Comparison of ENCODE assay signal across 1 cellular context in the genomic region with DNA sequence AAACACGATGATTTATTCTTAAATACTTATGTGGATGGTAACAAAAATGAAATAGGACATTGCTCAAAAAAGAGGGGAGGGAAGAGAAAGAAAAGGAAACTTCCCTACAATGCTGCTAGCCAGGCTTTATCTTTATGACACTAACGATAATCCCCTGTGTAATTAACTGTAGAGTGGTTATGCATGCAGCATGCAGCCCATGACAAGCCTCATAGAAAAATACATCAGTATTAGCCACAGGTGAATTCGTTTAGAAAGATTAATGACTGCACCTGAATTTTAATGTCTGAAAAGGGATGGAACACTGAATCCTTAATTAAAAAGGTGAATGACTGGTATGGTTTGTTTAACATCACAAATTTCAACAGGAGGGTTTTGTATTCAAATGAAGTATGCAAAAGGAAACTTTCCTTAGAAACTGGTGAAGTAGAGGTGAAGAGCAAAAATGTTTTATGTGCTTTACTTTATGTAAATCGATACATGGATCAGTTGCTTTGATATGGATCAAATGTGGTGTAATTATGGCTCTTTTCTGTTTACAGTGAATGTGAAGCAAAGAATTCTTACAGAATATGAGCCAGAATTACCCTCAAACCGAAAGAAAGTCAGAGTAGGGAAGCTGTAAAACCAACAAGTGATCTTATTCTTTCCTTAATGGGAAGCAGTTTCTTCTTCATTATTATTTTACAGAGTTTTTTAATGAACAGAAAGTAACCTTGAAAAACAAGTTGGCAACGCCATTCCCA.
TF ChIP-seq lines count a peak whose summit lies in the region.

No MANE protein-coding gene starts in this region.

TF ChIP-seq in HEK293, 187 proteins besides CTCF, POLR2A, EP300 and RAD21 (continued from another document and continues in another):
- no peak for TF ChIP-seq PRDM2 (tag by site-specific recombination; IDR thresholded peaks at IDR 0.05; ENCODE audit: borderline replicate concordance)
- TF ChIP-seq ZNF621 (tag by site-specific recombination; IDR thresholded peaks at IDR 0.05): no peak
- TF ChIP-seq ZNF654 (tag by site-specific recombination; IDR thresholded peaks at IDR 0.05; ENCODE audit: low read depth): no peak
- TF ChIP-seq ZNF16 (tag by site-specific recombination; IDR thresholded peaks at IDR 0.05; ENCODE audit: low read depth): no peak
- TF ChIP-seq, protein P1, sequence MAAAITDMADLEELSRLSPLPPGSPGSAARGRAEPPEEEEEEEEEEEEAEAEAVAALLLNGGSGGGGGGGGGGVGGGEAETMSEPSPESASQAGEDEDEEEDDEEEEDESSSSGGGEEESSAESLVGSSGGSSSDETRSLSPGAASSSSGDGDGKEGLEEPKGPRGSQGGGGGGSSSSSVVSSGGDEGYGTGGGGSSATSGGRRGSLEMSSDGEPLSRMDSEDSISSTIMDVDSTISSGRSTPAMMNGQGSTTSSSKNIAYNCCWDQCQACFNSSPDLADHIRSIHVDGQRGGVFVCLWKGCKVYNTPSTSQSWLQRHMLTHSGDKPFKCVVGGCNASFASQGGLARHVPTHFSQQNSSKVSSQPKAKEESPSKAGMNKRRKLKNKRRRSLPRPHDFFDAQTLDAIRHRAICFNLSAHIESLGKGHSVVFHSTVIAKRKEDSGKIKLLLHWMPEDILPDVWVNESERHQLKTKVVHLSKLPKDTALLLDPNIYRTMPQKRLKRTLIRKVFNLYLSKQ (tag by site-specific recombination; IDR thresholded peaks at IDR 0.05; ENCODE audit: borderline replicate concordance): no peak
- TF ChIP-seq ZNF571 (tag by site-specific recombination; IDR thresholded peaks at IDR 0.05): no peak
- TF ChIP-seq ZFP41 (tag by site-specific recombination; IDR thresholded peaks at IDR 0.05; ENCODE audit: borderline replicate concordance): no peak
- TF ChIP-seq ZNF169 (tag by site-specific recombination; IDR thresholded peaks at IDR 0.05): no peak
- no peak for TF ChIP-seq ZBTB1 (tag by site-specific recombination; IDR thresholded peaks at IDR 0.05)
- no peak for TF ChIP-seq ZNF529 (tag by site-specific recombination; IDR thresholded peaks at IDR 0.05; ENCODE audit: insufficient replicate concordance)
- TF ChIP-seq ZIC2 (tag by site-specific recombination; IDR thresholded peaks at IDR 0.05): no peak
- TF ChIP-seq ZNF596 (tag by site-specific recombination; IDR thresholded peaks at IDR 0.05): 0 out of 2 replicates have a peak, but pooled peaks have one; percentile 6
- no peak for TF ChIP-seq MYNN (tag by site-specific recombination; IDR thresholded peaks at IDR 0.05; ENCODE audit: borderline replicate concordance)
- no peak for TF ChIP-seq YY1 (tag by site-specific recombination; IDR thresholded peaks at IDR 0.05)
- no peak for TF ChIP-seq ZNF701 (tag by site-specific recombination; IDR thresholded peaks at IDR 0.05)
- TF ChIP-seq ZBTB11 (tag by site-specific recombination; conservative IDR thresholded peaks at IDR 0.05; ENCODE audit: low read depth): no peak
- TF ChIP-seq, protein P2, sequence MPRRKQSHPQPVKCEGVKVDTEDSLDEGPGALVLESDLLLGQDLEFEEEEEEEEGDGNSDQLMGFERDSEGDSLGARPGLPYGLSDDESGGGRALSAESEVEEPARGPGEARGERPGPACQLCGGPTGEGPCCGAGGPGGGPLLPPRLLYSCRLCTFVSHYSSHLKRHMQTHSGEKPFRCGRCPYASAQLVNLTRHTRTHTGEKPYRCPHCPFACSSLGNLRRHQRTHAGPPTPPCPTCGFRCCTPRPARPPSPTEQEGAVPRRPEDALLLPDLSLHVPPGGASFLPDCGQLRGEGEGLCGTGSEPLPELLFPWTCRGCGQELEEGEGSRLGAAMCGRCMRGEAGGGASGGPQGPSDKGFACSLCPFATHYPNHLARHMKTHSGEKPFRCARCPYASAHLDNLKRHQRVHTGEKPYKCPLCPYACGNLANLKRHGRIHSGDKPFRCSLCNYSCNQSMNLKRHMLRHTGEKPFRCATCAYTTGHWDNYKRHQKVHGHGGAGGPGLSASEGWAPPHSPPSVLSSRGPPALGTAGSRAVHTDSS (tag by site-specific recombination; IDR thresholded peaks at IDR 0.05): no peak
- no peak for TF ChIP-seq ZNF266 (tag by site-specific recombination; IDR thresholded peaks at IDR 0.05; ENCODE audit: low read depth)
- peak; percentile 81 for TF ChIP-seq ZSCAN30 (tag by site-specific recombination; IDR thresholded peaks at IDR 0.05)
- no peak for TF ChIP-seq ZNF148 (tag by site-specific recombination; IDR thresholded peaks at IDR 0.05; ENCODE audit: borderline replicate concordance)
- no peak for TF ChIP-seq ZNF112 (tag by site-specific recombination; IDR thresholded peaks at IDR 0.05)
- no peak for TF ChIP-seq GLI4 (tag by site-specific recombination; IDR thresholded peaks at IDR 0.05)
- TF ChIP-seq IKZF3 (tag by site-specific recombination; IDR thresholded peaks at IDR 0.05): peak; percentile 62
- peak; percentile 52; the same call in 1 of the 2 replicates for TF ChIP-seq ZNF501 (tag by site-specific recombination; IDR thresholded peaks at IDR 0.05)
- peak; percentile 31 for TF ChIP-seq GLIS1 (tag by site-specific recombination; IDR thresholded peaks at IDR 0.05)
- TF ChIP-seq, protein P3, sequence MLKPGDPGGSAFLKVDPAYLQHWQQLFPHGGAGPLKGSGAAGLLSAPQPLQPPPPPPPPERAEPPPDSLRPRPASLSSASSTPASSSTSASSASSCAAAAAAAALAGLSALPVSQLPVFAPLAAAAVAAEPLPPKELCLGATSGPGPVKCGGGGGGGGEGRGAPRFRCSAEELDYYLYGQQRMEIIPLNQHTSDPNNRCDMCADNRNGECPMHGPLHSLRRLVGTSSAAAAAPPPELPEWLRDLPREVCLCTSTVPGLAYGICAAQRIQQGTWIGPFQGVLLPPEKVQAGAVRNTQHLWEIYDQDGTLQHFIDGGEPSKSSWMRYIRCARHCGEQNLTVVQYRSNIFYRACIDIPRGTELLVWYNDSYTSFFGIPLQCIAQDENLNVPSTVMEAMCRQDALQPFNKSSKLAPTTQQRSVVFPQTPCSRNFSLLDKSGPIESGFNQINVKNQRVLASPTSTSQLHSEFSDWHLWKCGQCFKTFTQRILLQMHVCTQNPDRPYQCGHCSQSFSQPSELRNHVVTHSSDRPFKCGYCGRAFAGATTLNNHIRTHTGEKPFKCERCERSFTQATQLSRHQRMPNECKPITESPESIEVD (tag by site-specific recombination; IDR thresholded peaks at IDR 0.05): peak; percentile 95
- no peak for TF ChIP-seq ZNF19 (tag by site-specific recombination; IDR thresholded peaks at IDR 0.05; ENCODE audit: low read depth)
- TF ChIP-seq ZNF10 (tag by site-specific recombination; IDR thresholded peaks at IDR 0.05): no peak
- TF ChIP-seq PRDM1 (tag by site-specific recombination; IDR thresholded peaks at IDR 0.05): no peak
- TF ChIP-seq ZNF792 (tag by site-specific recombination; IDR thresholded peaks at IDR 0.05): no peak
- no peak for TF ChIP-seq ZNF404 (tag by site-specific recombination; IDR thresholded peaks at IDR 0.05)
- TF ChIP-seq ZNF548 (tag by site-specific recombination; IDR thresholded peaks at IDR 0.05): no peak
- no peak for TF ChIP-seq SALL2 (tag by site-specific recombination; IDR thresholded peaks at IDR 0.05; ENCODE audit: borderline replicate concordance)
- TF ChIP-seq ZNF214 (tag by site-specific recombination; IDR thresholded peaks at IDR 0.05; ENCODE audit: borderline replicate concordance): no peak
- TF ChIP-seq SCRT2 (tag by site-specific recombination; IDR thresholded peaks at IDR 0.05): peak; percentile 87
- no peak for TF ChIP-seq GLI2 (tag by site-specific recombination; IDR thresholded peaks at IDR 0.05; ENCODE audit: borderline replicate concordance, low read depth)
- peak; percentile 34; the same call in 1 of the 2 replicates for TF ChIP-seq ZXDB (tag by site-specific recombination; IDR thresholded peaks at IDR 0.05)
- TF ChIP-seq HOXA7 (CRISPR knock-in tag; IDR thresholded peaks at IDR 0.05; ENCODE audit: borderline replicate concordance): no peak
- TF ChIP-seq SP7 (tag by site-specific recombination; IDR thresholded peaks at IDR 0.05): peak; percentile 77
